26 cellular contexts compared by ENCODE assay signal in genomic region chr3:5411786-5412185, GRCh38.
"Had no signal": no experiment of that assay in that cellular context is flagged by ENCODE, and none has a peak within 500 bp of the region (broad histone marks: within the 10 kb centered on the region; RNA-seq: fewer than 3 reads in every experiment).

No MANE protein-coding gene starts in this region.

- ATAC-seq: effector memory CD8-positive, alpha-beta T cell; left colon; left ventricle myocardium superior; lower lobe of right lung; natural killer cell; right cardiac atrium; stimulated activated memory B cell treated with anti-CD40 and anti-IgM and Interleukin-4, amounts not matched to agents 10 μg/mL and 1 μg/mL and 100 μg/mL, for 72 hours; stimulated activated naive CD8-positive, alpha-beta T cell treated with anti-CD3 and anti-CD28 coated beads, Interleukin-15, Interleukin-2, amounts not matched to agents 100 U/mL and 50 U/mL, for 24 hours had no signal

- H3K4me3 ChIP-seq: lower lobe of right lung, ovary, psoas muscle, sigmoid colon, skin epidermis, spleen, thoracic aorta, tibial nerve, upper lobe of left lung had no signal

- DNase-seq: cortex of kidney; effector memory CD8-positive, alpha-beta T cell; erythroblast; hypothalamus; immature natural killer cell; islet precursor cell; kidney glomerular epithelial cell; left colon; left ventricle myocardium superior; lower lobe of right lung; natural killer cell; occipital lobe; ovary; posterior cingulate gyrus; psoas muscle; right cardiac atrium; sigmoid colon; spleen; stimulated activated CD4-positive, alpha-beta T cell treated with anti-CD3 and anti-CD28 coated beads, Interleukin-4, amount 100 ng/mL, for 4 hours; stimulated activated naive CD8-positive, alpha-beta T cell treated with anti-CD3 and anti-CD28 coated beads, Interleukin-15, Interleukin-2, amounts not matched to agents 100 U/mL and 50 U/mL, for 24 hours; substantia nigra; upper lobe of left lung had no signal

- H3K4me1 ChIP-seq: lower lobe of right lung, psoas muscle, sigmoid colon, spleen, tibial nerve, upper lobe of left lung had no signal

- H3K9me3 ChIP-seq: lower lobe of right lung, psoas muscle, sigmoid colon, thoracic aorta had no signal

- H3K27me3 ChIP-seq: ovary, sigmoid colon, spleen, tibial nerve, upper lobe of left lung had no signal

- H3K27ac ChIP-seq: lower lobe of right lung, ovary, psoas muscle, sigmoid colon, skin epidermis, spleen, thoracic aorta, tibial nerve, upper lobe of left lung had no signal

- H3K36me3 ChIP-seq: lower lobe of right lung, ovary, sigmoid colon, spleen, thoracic aorta, tibial nerve, upper lobe of left lung had no signal
